Comparison of ENCODE assay signal across 10 cellular contexts in the genomic region with DNA sequence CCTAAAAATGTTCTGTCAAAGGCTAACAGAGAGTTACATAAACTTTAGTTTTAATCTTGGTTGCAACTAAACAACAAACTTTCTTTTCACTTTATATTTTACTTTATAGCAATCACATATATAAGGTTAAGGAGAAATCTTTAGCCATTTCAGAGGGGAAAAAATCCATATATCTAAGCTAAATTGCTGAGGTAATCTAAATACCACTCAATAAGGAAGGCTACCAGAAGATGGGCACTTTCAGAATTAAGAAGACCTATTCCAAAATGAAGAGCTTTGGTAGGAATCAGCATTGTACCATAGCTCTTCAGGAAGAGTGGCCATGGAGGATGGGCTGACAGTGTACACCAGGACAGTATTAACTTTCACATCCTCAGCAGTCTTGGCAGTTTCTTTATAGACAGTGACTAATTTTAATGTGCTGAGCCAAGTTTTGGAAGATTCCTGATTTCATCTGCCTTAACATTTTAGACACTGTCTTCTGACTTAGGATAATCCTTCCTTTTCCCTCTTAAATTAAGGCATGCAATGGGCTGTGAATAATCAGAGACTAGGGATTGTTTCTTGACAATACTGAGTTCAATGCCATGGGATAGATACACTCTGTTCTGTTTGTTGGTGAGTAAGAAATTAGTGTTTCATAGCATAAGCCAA. TPM values are rescaled to one million over a fixed set of nuclear protein-coding genes. Genes with fewer than 3 reads are reported as not detected.
DNase-seq lines count a peak whose midpoint lies in the region; ATAC-seq, FAIRE-seq and TF ChIP-seq lines count a peak whose summit lies in the region.
"Had no signal": no experiment of that assay in that cellular context is flagged by ENCODE, and none has a peak within 500 bp of the region (broad histone marks: within the 10 kb centered on the region; RNA-seq: fewer than 3 reads in every experiment).

No MANE protein-coding gene starts in this region.

- H3K79me2 ChIP-seq in H9 (ENCODE audit: insufficient read depth, low read length): no peaks in the 10 kb centered on the region; the same call in 1 of the 2 replicates

- no peak overlapping the region for H4K5ac ChIP-seq in H9 (ENCODE audit: insufficient read length, low read depth, low read length)

- H3K4me1 ChIP-seq in H9 (ENCODE audit: insufficient read depth, low read length): peaks cover 4% of the 10 kb centered on the region
- peaks cover 18% of the 10 kb centered on the region for H3K4me1 ChIP-seq in iPS-20b (ENCODE audit: insufficient read depth, low read length)
- H3K4me1 ChIP-seq in small intestine (ENCODE audit: control insufficient read depth in 2 of 2, insufficient read depth in 1 of 2, low read depth in 1 of 2, low read length in 1 of 2): no peaks in the 10 kb centered on the region

- no peak overlapping the region for H3K27ac Mint-ChIP-seq in H9
- H3K27ac Mint-ChIP-seq in T-helper 2 cell treated with Interferon-gamma antibody and Interleukin-4, amounts not matched to agents 5 μg/mL and 100 μg/mL, for 36 hours: no peak overlapping the region

- in situ Hi-C loops in brain microvascular endothelial cell (cut with HindIII; ENCODE audit: low pct_ligation_motif_present, low sequenced_read_pairs): loop anchor here (25.0 kb wide), 1 partner anchor 440 kb away; no protein-coding TSS in a partner anchor

- no peak overlapping the region for H2BK12ac ChIP-seq in H9 (ENCODE audit: insufficient read length, low read depth, low read length)

- peak; percentile 49 for FAIRE-seq in small intestine (lab: Jason Lieb, UNC)

- no peak for TF ChIP-seq CTCF in H9 (conservative IDR thresholded peaks at IDR 0.05)
- TF ChIP-seq CTCF in brain microvascular endothelial cell (IDR thresholded peaks at IDR 0.05; ENCODE audit: low read depth, low read length, missing control alignments): no peak

- no peak overlapping the region for H3K23ac ChIP-seq in H9 (ENCODE audit: insufficient read length, low read depth, low read length)

- no peaks in the 10 kb centered on the region for H4K20me1 ChIP-seq in H9 (ENCODE audit: control insufficient read depth, insufficient read depth, insufficient read length)

- ATAC-seq in HG03280 (IDR thresholded peaks at IDR 0.05; ENCODE audit: unreplicated experiment): no peak
- no peak for ATAC-seq in HG02870 (IDR thresholded peaks at IDR 0.05; ENCODE audit: unreplicated experiment)

- H4K91ac ChIP-seq in H9 (ENCODE audit: insufficient read length, low read depth, low read length): no peak overlapping the region

- no peak overlapping the region for H3K18ac ChIP-seq in H9 (ENCODE audit: insufficient read length, low read depth, low read length)

- H3K4me2 ChIP-seq in H9 (ENCODE audit: insufficient read depth, insufficient read length, low read length): peak overlapping the region; percentile 16

- H3K4ac ChIP-seq in H9 (ENCODE audit: low read depth, low read length): no peak overlapping the region

- H2BK15ac ChIP-seq in H9 (ENCODE audit: low read depth, low read length): no peak overlapping the region

- H2BK5ac ChIP-seq in H9 (ENCODE audit: insufficient read length, low read length): no peak overlapping the region

- peaks cover 7% of the 10 kb centered on the region for H3K23me2 ChIP-seq in H9 (ENCODE audit: insufficient read length, low read depth, low read length, poor library complexity, severe bottlenecking)

- H3K9ac ChIP-seq in H9 (ENCODE audit: extremely low read depth, insufficient read length, low read length): no peak overlapping the region
- H3K9ac ChIP-seq in iPS-20b (ENCODE audit: low read depth, low read length): no peak overlapping the region

- no peak overlapping the region for H2BK20ac ChIP-seq in H9 (ENCODE audit: low read depth, low read length, poor library complexity, severe bottlenecking)

- H4K8ac ChIP-seq in H9 (replicated peaks; ENCODE audit: insufficient read length, low read depth, low read length): no peak overlapping the region

- H3K36me3 ChIP-seq in brain microvascular endothelial cell (replicated peaks) (no peaks in the 10 kb centered on the region), iPS-20b (ENCODE audit: insufficient read depth, low read depth, low read length) (peaks cover 3% of the 10 kb centered on the region), small intestine (ENCODE audit: control insufficient read depth in 2 of 2, insufficient read depth in 2 of 2, low read length in 2 of 2) (no peaks in the 10 kb centered on the region)

- H3K27ac ChIP-seq in H9 (ENCODE audit: insufficient read length, low read depth, low read length): no peak overlapping the region
- peak overlapping the region; percentile 66 for H3K27ac ChIP-seq in brain microvascular endothelial cell
- no peak overlapping the region for H3K27ac ChIP-seq in iPS-20b (ENCODE audit: low read length)
- H3K27ac ChIP-seq in small intestine (ENCODE audit: low read depth in 1 of 2, low read length in 1 of 2): no peak overlapping the region

- peaks cover 20% of the 10 kb centered on the region for H3K27me3 Mint-ChIP-seq in H9 (ENCODE audit: low read depth)
- H3K27me3 Mint-ChIP-seq in T-helper 2 cell treated with Interferon-gamma antibody and Interleukin-4, amounts not matched to agents 5 μg/mL and 100 μg/mL, for 36 hours (ENCODE audit: low read depth): peaks cover 16% of the 10 kb centered on the region

- no peak overlapping the region for H2AK5ac ChIP-seq in H9 (ENCODE audit: insufficient read length, low read length)

- no peak overlapping the region for H3K14ac ChIP-seq in H9 (ENCODE audit: insufficient read depth, low read length)

- no peaks in the 10 kb centered on the region for H3K9me3 Mint-ChIP-seq in H9
- H3K9me3 Mint-ChIP-seq in T-helper 2 cell treated with Interferon-gamma antibody and Interleukin-4, amounts not matched to agents 5 μg/mL and 100 μg/mL, for 36 hours: no peaks in the 10 kb centered on the region

- peaks cover 0 to 20% (median 0%) of the 10 kb centered on the region in 3 experiments; a peak in 3 of 7 replicates for H3K36me3 Mint-ChIP-seq in H9 (ENCODE audit: insufficient read depth in 1 of 3, low read depth in 3 of 3)
- H3K36me3 Mint-ChIP-seq in T-helper 2 cell treated with Interferon-gamma antibody and Interleukin-4, amounts not matched to agents 5 μg/mL and 100 μg/mL, for 36 hours (ENCODE audit: low read depth): no peaks in the 10 kb centered on the region

- no peak overlapping the region for H3K4me3 ChIP-seq in brain microvascular endothelial cell (ENCODE audit: low read depth, low read length)
- H3K4me3 ChIP-seq in iPS-20b (ENCODE audit: low read length): peak overlapping the region; percentile 25; the same call in 1 of the 2 replicates
- no peak overlapping the region for H3K4me3 ChIP-seq in small intestine (ENCODE audit: low read depth in 1 of 2, low read length in 2 of 2)

- no peak overlapping the region for H3K4me3 Mint-ChIP-seq in H9
- H3K4me3 Mint-ChIP-seq in T-helper 2 cell treated with Interferon-gamma antibody and Interleukin-4, amounts not matched to agents 5 μg/mL and 100 μg/mL, for 36 hours: no peak overlapping the region

- no peak overlapping the region for H3T11ph ChIP-seq in H9 (ENCODE audit: low read length)

- H3K9me3 ChIP-seq in H9 (ENCODE audit: control insufficient read depth, low read depth, low read length): no peaks in the 10 kb centered on the region
- H3K9me3 ChIP-seq in iPS-20b (ENCODE audit: insufficient read depth, low read depth, low read length): no peaks in the 10 kb centered on the region
- no peaks in the 10 kb centered on the region for H3K9me3 ChIP-seq in small intestine (ENCODE audit: control insufficient read depth, low read depth)

- peaks cover 22 to 68% of the 10 kb centered on the region in 2 experiments for H3K4me1 Mint-ChIP-seq in H9
- H3K4me1 Mint-ChIP-seq in T-helper 2 cell treated with Interferon-gamma antibody and Interleukin-4, amounts not matched to agents 5 μg/mL and 100 μg/mL, for 36 hours (ENCODE audit: low read depth): peaks cover 3% of the 10 kb centered on the region

- no peak overlapping the region for H3K56ac ChIP-seq in H9 (ENCODE audit: insufficient read length, low read depth, low read length)

- DNase-seq in H9: no peak
- DNase-seq in brain microvascular endothelial cell: peak; percentile 33
- DNase-seq in small intestine: no peak
- DNase-seq in NCI-H1417 treated with DMSO at 0.1 percent for 48 hours (lab: John Stamatoyannopoulos, UW): no peak
- no peak for DNase-seq in T-helper 2 cell treated with Interferon-gamma antibody and Interleukin-4, amounts not matched to agents 5 μg/mL and 100 μg/mL, for 36 hours (ENCODE audit: low spot score)
- DNase-seq: activated CD8-positive, alpha-beta memory T cell treated with anti-CD3 and anti-CD28 coated beads, Interleukin-2, amount 50 U/mL, for 4 hours; NCI-H1436 treated with DMSO at 0.1 percent for 48 hours had no signal

- H3K79me1 ChIP-seq in H9 (ENCODE audit: insufficient read depth, low read depth, low read length, poor library complexity, severe bottlenecking): no peaks in the 10 kb centered on the region

- H3K27me3 ChIP-seq in H9 (ENCODE audit: insufficient read depth, low read length): peaks cover 1% of the 10 kb centered on the region; the same call in 1 of the 2 replicates
- H3K27me3 ChIP-seq in brain microvascular endothelial cell (replicated peaks): no peaks in the 10 kb centered on the region
- peaks cover 25% of the 10 kb centered on the region for H3K27me3 ChIP-seq in iPS-20b (ENCODE audit: insufficient read depth, low read length)
- peaks cover 0 to 4% of the 10 kb centered on the region in 2 donors for H3K27me3 ChIP-seq in small intestine (ENCODE audit: control insufficient read depth in 2 of 2, insufficient read depth in 2 of 2, low read length in 2 of 2)

- no peak overlapping the region for H2BK120ac ChIP-seq in H9 (ENCODE audit: low read depth, low read length, poor library complexity, severe bottlenecking)

- no peak overlapping the region for H2AFZ ChIP-seq in H9 (ENCODE audit: low read length)

RNA-seq across cellular contexts. Expression of gene FAT4, which starts 7.1 kb away (rescaled TPM):
- 6.0 and 6.9 TPM in 2 replicates for total RNA-seq in H9 (2021)
- polyA plus RNA-seq in small intestine: 1 to 10 TPM in 1 of 3 donors, under 1 TPM in 1, not detected in 1; 0.27 to 1.5 TPM
